8 cellular contexts compared by ENCODE assay signal in genomic region chr6:45376310-45377040, GRCh38. TPM values are rescaled to one million over a fixed set of nuclear protein-coding genes. Genes with fewer than 3 reads are reported as not detected.
DNase-seq lines count a peak whose midpoint lies in the region; ATAC-seq and TF ChIP-seq lines count a peak whose summit lies in the region.

No MANE protein-coding gene starts in this region.

- POLR2A ChIA-PET in PC-9 (lab: Charles Lee; ENCODE audit: unreplicated experiment): no interaction called here

- intact Hi-C loops in Calu3 (cut with micrococcal nuclease; ENCODE audit: unreplicated experiment) (loop anchor here (5.0 to 10.0 kb wide), 4 partner anchors 272 to 902 kb away; no protein-coding TSS in a partner anchor), PC-9 (cut with micrococcal nuclease; ENCODE audit: unreplicated experiment) (loop anchor here (5.0 kb wide), 3 partner anchors 46 to 714 kb away; no protein-coding TSS in a partner anchor)

- no peaks in the 10 kb centered on the region for H3K9me2 ChIP-seq in PC-9 (ENCODE audit: insufficient read depth)

- peak overlapping the region; percentile 97 for H2AFZ ChIP-seq in PC-9

- peaks cover 19% of the 10 kb centered on the region for H3K36me3 Mint-ChIP-seq in Calu3 (ENCODE audit: insufficient read depth, unreplicated experiment)

- H3K4me1 ChIP-seq in PC-9 (replicated peaks; ENCODE audit: insufficient read depth): peaks cover 8% of the 10 kb centered on the region
- H3K4me1 ChIP-seq in neutrophil (ENCODE audit: control insufficient read depth in 1 of 2, insufficient read depth in 1 of 2, low read depth in 1 of 2, low read length in 1 of 2): peaks cover 15 to 17% of the 10 kb centered on the region in 2 experiments

- H3K27me3 ChIP-seq in PC-9 (ENCODE audit: insufficient read depth, low read depth): no peaks in the 10 kb centered on the region
- H3K27me3 ChIP-seq in neutrophil: no peaks in the 10 kb centered on the region

- no peaks in the 10 kb centered on the region for H4K20me1 ChIP-seq in PC-9 (ENCODE audit: insufficient read depth)

- BruUV-seq in Calu3 (replicated peaks; lab: Mats Ljungman, UMichigan): TSS peak; percentile 56
- TSS peak; percentile 65 for BruUV-seq in PC-9 (replicated peaks; lab: Mats Ljungman, UMichigan)

- no peaks in the 10 kb centered on the region for H3K27me3 Mint-ChIP-seq in Calu3 (ENCODE audit: unreplicated experiment)

- no peaks in the 10 kb centered on the region for H3K9me3 Mint-ChIP-seq in Calu3 (ENCODE audit: low read depth, unreplicated experiment)

- DNase-seq in Calu3 (no peak), PC-9 (no peak), epithelial cell of esophagus (ENCODE audit: low read depth) (peak; percentile 6), GM13976 (ENCODE audit: low spot score) (no peak), SW 1271 (lab: John Stamatoyannopoulos, UW) (no peak), ureter (ENCODE audit: low spot score) (no peak)

- CTCF ChIA-PET in Calu3 (lab: Charles Lee): interaction anchor here (0.7 to 3.1 kb wide), 3 partner anchors 11 to 501 kb away, joined by 3 to 20 read pairs (median 3); no protein-coding TSS in a partner anchor
- CTCF ChIA-PET in PC-9 (lab: Charles Lee): interaction anchor here (0.7 to 1.5 kb wide), 2 partner anchors 100 to 746 kb away, joined by 3 to 8 read pairs; no protein-coding TSS in a partner anchor

- peaks cover 27% of the 10 kb centered on the region for H3K79me2 ChIP-seq in PC-9 (ENCODE audit: low read depth)

- in situ Hi-C loops in GM13976 (cut with MboI; ENCODE audit: low sequenced_read_pairs, unreplicated experiment): no loop called here

- no peaks in the 10 kb centered on the region for H3K4me1 Mint-ChIP-seq in Calu3 (ENCODE audit: low read depth, unreplicated experiment)

- H3K4me3 Mint-ChIP-seq in Calu3 (ENCODE audit: low read depth, unreplicated experiment): peak overlapping the region; percentile 96

- H3K4me3 ChIP-seq in PC-9 (peak overlapping the region; percentile 93), epithelial cell of esophagus (ENCODE audit: low read length) (peak overlapping the region; percentile 72), neutrophil (ENCODE audit: low read depth in 1 of 2, low read length in 1 of 2) (peak overlapping the region; percentile 81 to 99)

- H3K9me3 ChIP-seq in PC-9 (ENCODE audit: insufficient read depth, low read depth) (no peaks in the 10 kb centered on the region), neutrophil (no peaks in the 10 kb centered on the region)

- peak overlapping the region; percentile 97 for H3K4me2 ChIP-seq in PC-9

- H3K27ac ChIP-seq in PC-9 (peak overlapping the region; percentile 94), neutrophil (no peak overlapping the region)

- no peak for TF ChIP-seq CTCF in Calu3 (IDR thresholded peaks at IDR 0.05; ENCODE audit: unreplicated experiment)
- TF ChIP-seq CTCF in PC-9 (conservative IDR thresholded peaks at IDR 0.05): no peak
- TF ChIP-seq CTCF in epithelial cell of esophagus (IDR thresholded peaks at IDR 0.05; ENCODE audit: insufficient read depth, low read depth, low read length, missing control alignments): no peak
- TF ChIP-seq CTCF in neutrophil (IDR thresholded peaks at IDR 0.05): no peak
- TF ChIP-seq CTCF in GM13976 (IDR thresholded peaks at IDR 0.05; ENCODE audit: borderline replicate concordance, control extremely low read depth, extremely low read depth, insufficient read depth, missing control alignments): no peak

- H3K27ac Mint-ChIP-seq in Calu3 (ENCODE audit: unreplicated experiment): peak overlapping the region; percentile 97

- no peaks in the 10 kb centered on the region for H3K36me3 ChIP-seq in PC-9 (ENCODE audit: low read depth)
- no peaks in the 10 kb centered on the region for H3K36me3 ChIP-seq in neutrophil

- ATAC-seq in GM19455 (IDR thresholded peaks at IDR 0.05; ENCODE audit: unreplicated experiment): no peak

- peaks cover 9% of the 10 kb centered on the region; the same call in 1 of the 2 replicates for H3F3A ChIP-seq in PC-9 (ENCODE audit: insufficient read depth, low read depth)

RNA-seq across cellular contexts. Expression of gene SUPT3H, which starts 1.3 kb away (rescaled TPM):
- total RNA-seq in Calu3 (2022): 7.0 and 10.3 TPM in 2 replicates
- total RNA-seq in PC-9 (2021): 9.0 and 9.2 TPM in 2 replicates
- 17.8 TPM for total RNA-seq in ureter

RNA-seq across cellular contexts. Expression of gene RUNX2, which starts 48.3 kb away (rescaled TPM):
- 0.54 and 0.66 TPM in 2 replicates for total RNA-seq in Calu3 (2022)
- total RNA-seq in PC-9 (2021): 10.4 and 12.5 TPM in 2 replicates
- total RNA-seq in ureter: 18.3 TPM
